In the genomic region with DNA sequence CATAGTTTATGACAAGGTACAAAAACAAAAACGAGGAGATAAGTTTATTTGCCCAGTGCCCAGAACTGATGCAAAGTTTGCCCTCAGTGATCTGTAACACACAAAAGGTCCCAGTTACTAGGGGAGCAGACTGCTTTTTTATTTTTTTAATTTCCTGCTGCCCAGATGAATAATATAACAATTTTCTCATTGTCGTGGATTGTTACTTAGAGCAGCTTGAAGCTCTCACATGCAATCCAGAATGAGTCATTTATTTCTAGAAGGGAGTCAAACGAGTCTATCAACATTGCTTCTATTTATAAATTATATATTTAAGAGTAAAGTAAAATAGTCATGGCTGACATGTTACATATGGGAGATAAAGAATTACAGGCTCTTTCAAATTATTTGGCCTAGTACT, we compare ENCODE assay signal across 15 cellular contexts. TPM values are rescaled to one million over a fixed set of nuclear protein-coding genes. Genes with fewer than 3 reads are reported as not detected.
DNase-seq lines count a peak whose midpoint lies in the region; TF ChIP-seq lines count a peak whose summit lies in the region.
"Had no signal": no experiment of that assay in that cellular context is flagged by ENCODE, and none has a peak within 500 bp of the region (broad histone marks: within the 10 kb centered on the region; RNA-seq: fewer than 3 reads in every experiment).

No MANE protein-coding gene starts in this region.

- no peaks in the 10 kb centered on the region for H3K9me3 Mint-ChIP-seq in activated T-helper 1 cell treated with anti-CD3 and anti-CD28 coated beads, Interleukin-12 subunit alpha, Interleukin-12 subunit beta, Interleukin-2, Interleukin-4 antibody, amounts not matched to agents 30 ng/mL and 10 ng/mL and 1 ng/mL, durations not matched to agents 14 hours and 24 hours and 36 hours

- H3K9me2 ChIP-seq in SK-N-SH: no peaks in the 10 kb centered on the region

- H2AFZ ChIP-seq in SK-N-SH (ENCODE audit: low read depth): no peak overlapping the region

- no peaks in the 10 kb centered on the region for H3K9me3 ChIP-seq in SK-N-SH
- H3K9me3 ChIP-seq: BLaER1, spleen had no signal

- peak overlapping the region in 1 of 2 experiments; percentile 64; a peak in 3 of 4 replicates for H3K27ac ChIP-seq in SK-N-SH (ENCODE audit: low read depth in 2 of 2, low read length in 1 of 2)
- H3K27ac ChIP-seq: BLaER1, HL-60, spleen had no signal

- H3K36me3 ChIP-seq in SK-N-SH (replicated peaks in 1 of 2; ENCODE audit: control insufficient read depth in 1 of 2, insufficient read depth in 2 of 2, low read length in 1 of 2): peaks cover 85 to 91% of the 10 kb centered on the region in 2 experiments
- H3K36me3 ChIP-seq: BLaER1, spleen had no signal

- peaks cover 7 to 15% of the 10 kb centered on the region in 2 experiments; a peak in 3 of 4 replicates for H3K4me1 ChIP-seq in SK-N-SH (ENCODE audit: control insufficient read depth in 1 of 2, insufficient read depth in 2 of 2, low read depth in 1 of 2, low read length in 1 of 2)
- H3K4me1 ChIP-seq: BLaER1 had no signal

- no peak for TF ChIP-seq EP300 in SK-N-SH (IDR thresholded peaks at IDR 0.05; ENCODE audit: borderline replicate concordance in 1 of 2, low read depth in 1 of 2, low read length in 1 of 2)

- no peaks in the 10 kb centered on the region for H3K4me1 Mint-ChIP-seq in activated T-helper 1 cell treated with anti-CD3 and anti-CD28 coated beads, Interleukin-12 subunit alpha, Interleukin-12 subunit beta, Interleukin-2, Interleukin-4 antibody, amounts not matched to agents 30 ng/mL and 10 ng/mL and 1 ng/mL, durations not matched to agents 14 hours and 24 hours and 36 hours (ENCODE audit: low read depth)

- CTCF ChIA-PET in SK-N-SH (lab: Yijun Ruan, JAX): interaction anchor here (0.9 kb wide), 2 partner anchors 25 to 35 kb away, joined by 3 read pairs; no protein-coding TSS in a partner anchor

- no peaks in the 10 kb centered on the region for H3K27me3 ChIP-seq in SK-N-SH (ENCODE audit: insufficient read depth)
- H3K27me3 ChIP-seq: BLaER1, spleen had no signal

- no peaks in the 10 kb centered on the region for H3K27me3 Mint-ChIP-seq in activated T-helper 1 cell treated with anti-CD3 and anti-CD28 coated beads, Interleukin-12 subunit alpha, Interleukin-12 subunit beta, Interleukin-2, Interleukin-4 antibody, amounts not matched to agents 30 ng/mL and 10 ng/mL and 1 ng/mL, durations not matched to agents 14 hours and 24 hours and 36 hours (ENCODE audit: insufficient read depth)

- H4K20me1 ChIP-seq in SK-N-SH (ENCODE audit: insufficient read depth): peaks cover 57% of the 10 kb centered on the region; the same call in 1 of the 2 replicates
- H4K20me1 ChIP-seq: BLaER1 had no signal

- intact Hi-C loops in activated T-helper 1 cell treated with anti-CD3 and anti-CD28 coated beads, Interleukin-12 subunit alpha, Interleukin-12 subunit beta, Interleukin-2, Interleukin-4 antibody, amounts not matched to agents 30 ng/mL and 10 ng/mL and 1 ng/mL, durations not matched to agents 14 hours and 24 hours and 36 hours (cut with micrococcal nuclease): no loop called here

- no peak overlapping the region; the same call in 1 of the 2 replicates for H3K9ac ChIP-seq in SK-N-SH
- H3K9ac ChIP-seq: BLaER1 had no signal

- H3K4me3 Mint-ChIP-seq in activated T-helper 1 cell treated with anti-CD3 and anti-CD28 coated beads, Interleukin-12 subunit alpha, Interleukin-12 subunit beta, Interleukin-2, Interleukin-4 antibody, amounts not matched to agents 30 ng/mL and 10 ng/mL and 1 ng/mL, durations not matched to agents 14 hours and 24 hours and 36 hours: no peak overlapping the region

- DNase-seq in AG10803 (ENCODE audit: low read depth) (peak; percentile 77), SK-N-SH (no peak), fibroblast of villous mesenchyme (ENCODE audit: low read depth) (peak; percentile 68), non-pigmented ciliary epithelial cell (ENCODE audit: low read depth) (peak; percentile 61), HuH-7.5 (ENCODE audit: low spot score) (no peak)
- DNase-seq in activated CD8-positive, alpha-beta memory T cell treated with anti-CD3 and anti-CD28 coated beads for 24 hours: no peak
- DNase-seq in activated T-helper 1 cell treated with anti-CD3 and anti-CD28 coated beads, Interleukin-12 subunit alpha, Interleukin-12 subunit beta, Interleukin-2, Interleukin-4 antibody, amounts not matched to agents 30 ng/mL and 10 ng/mL and 1 ng/mL, durations not matched to agents 14 hours and 24 hours and 36 hours (ENCODE audit: low spot score): no peak
- DNase-seq in activated naive CD4-positive, alpha-beta T cell treated with anti-CD3 and anti-CD28 coated beads, Interleukin-2, amount 50 U/mL, for 16 hours: no peak
- DNase-seq: activated CD4-positive, CD25-positive, alpha-beta regulatory T cell treated with anti-CD3 and anti-CD28 coated beads, Interleukin-2, amount 50 U/mL, for 72 hours; activated naive CD4-positive, alpha-beta T cell; NCI-H146; OCI-M1; spleen had no signal

- no peak overlapping the region for H3K27ac Mint-ChIP-seq in activated T-helper 1 cell treated with anti-CD3 and anti-CD28 coated beads, Interleukin-12 subunit alpha, Interleukin-12 subunit beta, Interleukin-2, Interleukin-4 antibody, amounts not matched to agents 30 ng/mL and 10 ng/mL and 1 ng/mL, durations not matched to agents 14 hours and 24 hours and 36 hours

- no peak for TF ChIP-seq RAD21 in SK-N-SH (IDR thresholded peaks at IDR 0.05; ENCODE audit: low read length)

- 26% methylated on average over 3 of the region's 3 CpGs for WGBS in SK-N-SH (ENCODE audit: low lambda C conversion rate)

- POLR2A ChIA-PET in SK-N-SH (lab: Yijun Ruan, JAX): interaction anchor here (0.6 kb wide), 1 partner anchor 1004 kb away, joined by 3 read pairs; no protein-coding TSS in a partner anchor

- H3K79me2 ChIP-seq in SK-N-SH (ENCODE audit: insufficient read depth): peaks cover 96% of the 10 kb centered on the region

- TF ChIP-seq CTCF in AG10803 (conservative IDR thresholded peaks at IDR 0.05; ENCODE audit: low read length) (no peak), SK-N-SH (IDR thresholded peaks at IDR 0.05) (no peak), fibroblast of villous mesenchyme (IDR thresholded peaks at IDR 0.05; ENCODE audit: insufficient read depth, low read depth, low read length) (no peak)

- no peaks in the 10 kb centered on the region for H3K36me3 Mint-ChIP-seq in activated T-helper 1 cell treated with anti-CD3 and anti-CD28 coated beads, Interleukin-12 subunit alpha, Interleukin-12 subunit beta, Interleukin-2, Interleukin-4 antibody, amounts not matched to agents 30 ng/mL and 10 ng/mL and 1 ng/mL, durations not matched to agents 14 hours and 24 hours and 36 hours (ENCODE audit: low read depth)

- H3K4me3 ChIP-seq in AG10803 (ENCODE audit: low read length): no peak overlapping the region
- H3K4me3 ChIP-seq in SK-N-SH (ENCODE audit: low read depth in 2 of 2, low read length in 1 of 2): no peak overlapping the region
- no peak overlapping the region for H3K4me3 ChIP-seq in fibroblast of villous mesenchyme (ENCODE audit: low read depth, low read length)
- H3K4me3 ChIP-seq: BLaER1, spleen had no signal

- no peak overlapping the region for H3K4me2 ChIP-seq in SK-N-SH
- H3K4me2 ChIP-seq: BLaER1 had no signal

- peaks cover 36% of the 10 kb centered on the region for H3F3A ChIP-seq in SK-N-SH (replicated peaks; ENCODE audit: insufficient read depth)

TF ChIP-seq in SK-N-SH, 30 proteins besides CTCF, POLR2A, EP300 and RAD21 (continues in another document):
- TF ChIP-seq, protein P1, sequence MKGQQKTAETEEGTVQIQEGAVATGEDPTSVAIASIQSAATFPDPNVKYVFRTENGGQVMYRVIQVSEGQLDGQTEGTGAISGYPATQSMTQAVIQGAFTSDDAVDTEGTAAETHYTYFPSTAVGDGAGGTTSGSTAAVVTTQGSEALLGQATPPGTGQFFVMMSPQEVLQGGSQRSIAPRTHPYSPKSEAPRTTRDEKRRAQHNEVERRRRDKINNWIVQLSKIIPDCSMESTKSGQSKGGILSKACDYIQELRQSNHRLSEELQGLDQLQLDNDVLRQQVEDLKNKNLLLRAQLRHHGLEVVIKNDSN (IDR thresholded peaks at IDR 0.05; ENCODE audit: borderline replicate concordance, low read depth): no peak
- no peak for TF ChIP-seq SMC3 (IDR thresholded peaks at IDR 0.05; ENCODE audit: low read depth, low read length)
- TF ChIP-seq TEAD4 (IDR thresholded peaks at IDR 0.05; ENCODE audit: borderline replicate concordance, insufficient read depth): no peak
- no peak for TF ChIP-seq EZH2phosphoT487 (IDR thresholded peaks at IDR 0.05; ENCODE audit: borderline replicate concordance, low read depth)
- no peak for TF ChIP-seq GATA2 (CRISPR knock-in tag; IDR thresholded peaks at IDR 0.05)
- TF ChIP-seq, protein P2, sequence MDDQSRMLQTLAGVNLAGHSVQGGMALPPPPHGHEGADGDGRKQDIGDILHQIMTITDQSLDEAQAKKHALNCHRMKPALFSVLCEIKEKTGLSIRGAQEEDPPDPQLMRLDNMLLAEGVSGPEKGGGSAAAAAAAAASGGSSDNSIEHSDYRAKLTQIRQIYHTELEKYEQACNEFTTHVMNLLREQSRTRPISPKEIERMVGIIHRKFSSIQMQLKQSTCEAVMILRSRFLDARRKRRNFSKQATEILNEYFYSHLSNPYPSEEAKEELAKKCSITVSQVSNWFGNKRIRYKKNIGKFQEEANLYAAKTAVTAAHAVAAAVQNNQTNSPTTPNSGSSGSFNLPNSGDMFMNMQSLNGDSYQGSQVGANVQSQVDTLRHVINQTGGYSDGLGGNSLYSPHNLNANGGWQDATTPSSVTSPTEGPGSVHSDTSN (IDR thresholded peaks at IDR 0.05): peak; percentile 66; the same call in 1 of the 2 replicates
- peak; percentile 48 for TF ChIP-seq JUND (IDR thresholded peaks at IDR 0.05)

RNA-seq across cellular contexts. Expression of a gene that starts 41.3 kb away (rescaled TPM):
- 120 and 146 TPM in 2 replicates for polyA plus RNA-seq in SK-N-SH (2012; rRNA removed)
- 113 and 133 TPM in 2 replicates for polyA plus RNA-seq in SK-N-SH (2012; cell fraction: cytosol; rRNA removed)
- polyA plus RNA-seq in SK-N-SH (2012; cell fraction: nucleus; rRNA removed): 253 and 311 TPM in 2 replicates
- total RNA-seq in fibroblast of villous mesenchyme: 40.9 and 73.0 TPM in 2 replicates
- not detected in 2 replicates for total RNA-seq in activated T-helper 1 cell treated with anti-CD3 and anti-CD28 coated beads, Interleukin-12 subunit alpha, Interleukin-12 subunit beta, Interleukin-2, Interleukin-4 antibody, amounts not matched to agents 30 ng/mL and 10 ng/mL and 1 ng/mL, durations not matched to agents 14 hours and 24 hours and 36 hours

Comparison
In these comparisons a context has a peak if more than half of its experiments do, and no peak if none do; other contexts are left out.
1. DNase-seq: peak in AG10803 (single experiment), fibroblast of villous mesenchyme (single experiment) and non-pigmented ciliary epithelial cell (single experiment); none in SK-N-SH (single experiment), activated CD8-positive, alpha-beta memory T cell treated with anti-CD3 and anti-CD28 coated beads for 24 hours (single experiment), activated T-helper 1 cell treated with anti-CD3 and anti-CD28 coated beads, Interleukin-12 subunit alpha, Interleukin-12 subunit beta, Interleukin-2, Interleukin-4 antibody, amounts not matched to agents 30 ng/mL and 10 ng/mL and 1 ng/mL, durations not matched to agents 14 hours and 24 hours and 36 hours (single experiment), activated naive CD4-positive, alpha-beta T cell treated with anti-CD3 and anti-CD28 coated beads, Interleukin-2, amount 50 U/mL, for 16 hours (single experiment) and HuH-7.5 (single experiment).
2. RNA of a gene that starts 41.3 kb away (total RNA-seq): 40.9 to 73.0 TPM in fibroblast of villous mesenchyme; not detected in activated T-helper 1 cell treated with anti-CD3 and anti-CD28 coated beads, Interleukin-12 subunit alpha, Interleukin-12 subunit beta, Interleukin-2, Interleukin-4 antibody, amounts not matched to agents 30 ng/mL and 10 ng/mL and 1 ng/mL, durations not matched to agents 14 hours and 24 hours and 36 hours; every median in the first group is over 10 times any median in the second.